Comparison of ENCODE assay signal across 12 cellular contexts in genomic region chr4:56817840-56818491, GRCh38. TPM values are rescaled to one million over a fixed set of nuclear protein-coding genes. Genes with fewer than 3 reads are reported as not detected.
A peak's percentile ranks its signal among the peaks of the same experiment; 100 is the strongest.
DNase-seq lines count a peak whose midpoint lies in the region; ATAC-seq, FAIRE-seq and TF ChIP-seq lines count a peak whose summit lies in the region.
"Had no signal": no experiment of that assay in that cellular context is flagged by ENCODE, and none has a peak within 500 bp of the region (broad histone marks: within the 10 kb centered on the region; RNA-seq: fewer than 3 reads in every experiment).

No MANE protein-coding gene starts in this region.

- H3K4me1 Mint-ChIP-seq in activated T-helper 17 cell treated with anti-CD3 and anti-CD28 coated beads, Interleukin-2, amount 50 U/mL, for 72 hours, result peaks cover 5% of the 10 kb centered on the region

- H3K9me3 ChIP-seq in BLaER1 treated with 17β-estradiol and CSF1 and Interleukin-3, amounts not matched to agents 10 nM and 100 nM (replicated peaks in 1 of 11), result no peaks in the 10 kb centered on the region
- H3K9me3 ChIP-seq in pancreas (no peaks in the 10 kb centered on the region), gastrocnemius medialis (no peaks in the 10 kb centered on the region)

- in situ Hi-C loops in gastrocnemius medialis (cut with MboI; ENCODE audit: low sequenced_read_pairs in 4 of 4), result loop anchor here in 1 of 4 donors (25.0 kb wide), 1 partner anchor 406 kb away; no protein-coding TSS in a partner anchor

- peak overlapping the region; percentile 6 for H3K27ac Mint-ChIP-seq in activated T-helper 17 cell treated with anti-CD3 and anti-CD28 coated beads, Interleukin-2, amount 50 U/mL, for 72 hours

- H3K36me3 Mint-ChIP-seq in activated T-helper 17 cell treated with anti-CD3 and anti-CD28 coated beads, Interleukin-2, amount 50 U/mL, for 72 hours (ENCODE audit: low read depth), result no peaks in the 10 kb centered on the region

- ATAC-seq in GM19438 (IDR thresholded peaks at IDR 0.05; ENCODE audit: low read depth, unreplicated experiment), result peak; percentile 67
- ATAC-seq in HG03342 (IDR thresholded peaks at IDR 0.05; ENCODE audit: unreplicated experiment), result peak; percentile 77
- peak; percentile 88 for ATAC-seq in activated T-helper 17 cell treated with anti-CD3 and anti-CD28 coated beads, Interleukin-2, amount 50 U/mL, for 72 hours (replicated peaks)
- ATAC-seq in pancreas, result no peak
- ATAC-seq in gastrocnemius medialis, result no peak

- H4K20me1 ChIP-seq in BLaER1 treated with 17β-estradiol and CSF1 and Interleukin-3, amounts not matched to agents 10 nM and 100 nM, result no peaks in the 10 kb centered on the region

- FAIRE-seq in pancreas (lab: Jason Lieb, UNC) (no peak), urothelium cell line (lab: Jason Lieb, UNC) (no peak)

- no peak for TF ChIP-seq POLR2A in gastrocnemius medialis (IDR thresholded peaks at IDR 0.05)

- H3K9ac ChIP-seq in BLaER1 treated with 17β-estradiol and CSF1 and Interleukin-3, amounts not matched to agents 10 nM and 100 nM, result no peak overlapping the region

- H3K4me1 ChIP-seq in BLaER1 treated with 17β-estradiol and CSF1 and Interleukin-3, amounts not matched to agents 10 nM and 100 nM, result peaks cover 6 to 22% (median 15%) of the 10 kb centered on the region in 10 experiments; a peak in 19 of 20 replicates
- H3K4me1 ChIP-seq in pancreas (no peaks in the 10 kb centered on the region), gastrocnemius medialis (peaks cover 0 to 5% of the 10 kb centered on the region in 2 donors)

- TF ChIP-seq CTCF in pancreas (IDR thresholded peaks at IDR 0.05), result no peak
- no peak for TF ChIP-seq CTCF in gastrocnemius medialis (IDR thresholded peaks at IDR 0.05 in 4 of 5, conservative IDR thresholded peaks at IDR 0.05 in 1 of 5)

- intact Hi-C loops in pancreas (cut with DNase I), result no loop called here
- intact Hi-C loops in gastrocnemius medialis (cut with DNase I; ENCODE audit: low total_unique reads), result no loop called here

- H3K4me3 Mint-ChIP-seq in activated T-helper 17 cell treated with anti-CD3 and anti-CD28 coated beads, Interleukin-2, amount 50 U/mL, for 72 hours, result peak overlapping the region; percentile 5

- WGBS in pancreas, 2 donors, result 64% methylated on average over 5 of the region's 5 CpGs

- H3K27me3 Mint-ChIP-seq in activated T-helper 17 cell treated with anti-CD3 and anti-CD28 coated beads, Interleukin-2, amount 50 U/mL, for 72 hours, result peaks cover 6% of the 10 kb centered on the region

- H3K36me3 ChIP-seq in BLaER1 treated with 17β-estradiol and CSF1 and Interleukin-3, amounts not matched to agents 10 nM and 100 nM, result no peaks in the 10 kb centered on the region
- H3K36me3 ChIP-seq in pancreas, result no peaks in the 10 kb centered on the region
- no peaks in the 10 kb centered on the region for H3K36me3 ChIP-seq in gastrocnemius medialis

- H3K27me3 ChIP-seq in BLaER1 treated with 17β-estradiol and CSF1 and Interleukin-3, amounts not matched to agents 10 nM and 100 nM, result peaks cover 28 to 38% (median 33%) of the 10 kb centered on the region in 11 experiments
- H3K27me3 ChIP-seq in pancreas (peaks cover 0 to 6% (median 0%) of the 10 kb centered on the region in 4 donors), gastrocnemius medialis (peaks cover 3 to 21% (median 11%) of the 10 kb centered on the region in 3 donors)

- DNase-seq in pancreas (no peak), urothelium cell line (ENCODE audit: low spot score) (no peak), NCI-H2107 (lab: John Stamatoyannopoulos, UW) (no peak), gastrocnemius medialis (no peak)
- DNase-seq: NK-92 treated with Interleukin-12 subunit alpha and Interleukin-12 subunit beta, amount 100 ng/mL, for 24 hours had no signal

- no peak overlapping the region for H3K4me3 ChIP-seq in BLaER1 treated with 17β-estradiol and CSF1 and Interleukin-3, amounts not matched to agents 10 nM and 100 nM
- H3K4me3 ChIP-seq in pancreas (no peak overlapping the region), gastrocnemius medialis (no peak overlapping the region)
- H3K4me3 ChIP-seq: coronary artery had no signal

- H3K4me2 ChIP-seq in BLaER1 treated with 17β-estradiol and CSF1 and Interleukin-3, amounts not matched to agents 10 nM and 100 nM, result peak overlapping the region in 6 of 11 experiments; percentile 11 to 52 (median 26); a peak in 10 of 22 replicates

- no peak overlapping the region for H3K27ac ChIP-seq in BLaER1 treated with 17β-estradiol and CSF1 and Interleukin-3, amounts not matched to agents 10 nM and 100 nM
- H3K27ac ChIP-seq in pancreas (no peak overlapping the region), gastrocnemius medialis (no peak overlapping the region)
- H3K27ac ChIP-seq: C4-2B, coronary artery had no signal

- no peaks in the 10 kb centered on the region for H3K9me3 Mint-ChIP-seq in activated T-helper 17 cell treated with anti-CD3 and anti-CD28 coated beads, Interleukin-2, amount 50 U/mL, for 72 hours

RNA-seq across cellular contexts. Expression of gene SPINK2, which starts 3.5 kb away (rescaled TPM):
- total RNA-seq in activated T-helper 17 cell treated with anti-CD3 and anti-CD28 coated beads, Interleukin-2, amount 50 U/mL, for 72 hours, result not detected
- total RNA-seq in pancreas (under 1 TPM in 1 of 6 donors, not detected in 5; 0.49 TPM), gastrocnemius medialis (1 to 10 TPM in 2 of 4 donors, not detected in 2; 3.4 to 4.5 TPM)
- polyA plus RNA-seq in pancreas, result under 1 TPM in 1 of 2 donors, not detected in 1; 0.63 TPM
- total RNA-seq: posterior vena cava had no signal

Comparison
In these comparisons a context has a peak if more than half of its experiments do, and no peak if none do; other contexts are left out.
1. ATAC-seq: peak in GM19438 (single experiment), HG03342 (single experiment) and activated T-helper 17 cell treated with anti-CD3 and anti-CD28 coated beads, Interleukin-2, amount 50 U/mL, for 72 hours (single experiment); none in pancreas (0 of 4) and gastrocnemius medialis (0 of 2).